ENCODE assay signal across 9 cellular contexts in genomic region chr19:39824143-39825092, GRCh38. TPM values are rescaled to one million over a fixed set of nuclear protein-coding genes. Genes with fewer than 3 reads are reported as not detected.
DNase-seq lines count a peak whose midpoint lies in the region; ATAC-seq and TF ChIP-seq lines count a peak whose summit lies in the region.
"Had no signal": no experiment of that assay in that cellular context is flagged by ENCODE, and none has a peak within 500 bp of the region (broad histone marks: within the 10 kb centered on the region; RNA-seq: fewer than 3 reads in every experiment).

No MANE protein-coding gene starts in this region.

- H3K27me3 ChIP-seq in BJ (ENCODE audit: control insufficient read depth, insufficient read depth, low read length) (no peaks in the 10 kb centered on the region), esophagus squamous epithelium (no peaks in the 10 kb centered on the region), mucosa of stomach (ENCODE audit: control insufficient read depth, insufficient read depth, low read length) (no peaks in the 10 kb centered on the region)

- H3K9ac ChIP-seq in mucosa of stomach (ENCODE audit: low read length), result peak overlapping the region; percentile 75

- ATAC-seq in GM19328 (IDR thresholded peaks at IDR 0.05; ENCODE audit: unreplicated experiment) (peak; percentile 89), HG03521 (IDR thresholded peaks at IDR 0.05; ENCODE audit: unreplicated experiment) (peak; percentile 65)

- POLR2A ChIA-PET in BJ (lab: Charles Lee), result no interaction called here

- H3K36me3 ChIP-seq in BJ (ENCODE audit: control insufficient read depth, insufficient read depth, low read length) (peaks cover 18% of the 10 kb centered on the region), esophagus squamous epithelium (peaks cover 16 to 50% (median 29%) of the 10 kb centered on the region in 3 donors), mucosa of stomach (ENCODE audit: control insufficient read depth, insufficient read depth, low read length) (peaks cover 8% of the 10 kb centered on the region)

- H3K4me1 ChIP-seq in esophagus squamous epithelium (peaks cover 6 to 38% (median 12%) of the 10 kb centered on the region in 3 donors), mucosa of stomach (ENCODE audit: control insufficient read depth, insufficient read depth, low read length) (peaks cover 14% of the 10 kb centered on the region)

- WGBS in esophagus squamous epithelium, 2 donors, result 24 to 38% methylated on average over 18 to 32 of the region's 47 CpGs

- no peak for TF ChIP-seq CTCF in BJ (IDR thresholded peaks at IDR 0.05; ENCODE audit: insufficient read depth, low read depth, low read length)
- TF ChIP-seq CTCF in esophagus squamous epithelium (IDR thresholded peaks at IDR 0.05), result peak in 1 of 6 experiments; percentile 23

- CTCF ChIA-PET in BJ (lab: Yijun Ruan, JAX), result interaction anchor here (1.0 to 8.1 kb wide), 3 partner anchors 9 to 32 kb away, joined by 4 to 46 read pairs (median 6); partner anchors contain the start of genes DYRK1B and FBL

- DNase-seq in BJ (ENCODE audit: low read depth) (peak; percentile 80), NOMO-1 (lab: John Stamatoyannopoulos, UW; ENCODE audit: unreplicated experiment in 2 of 2) (peak; percentile 89 to 94), activated T-cell treated with anti-CD3 and anti-CD28 coated beads for 48 hours (ENCODE audit: low read depth) (peak; percentile 77), esophagus squamous epithelium (lab: John Stamatoyannopoulos, UW) (peak; percentile 71)
- DNase-seq in stimulated activated CD8-positive, alpha-beta memory T cell treated with anti-CD3 and anti-CD28 coated beads, Interleukin-4, amount 100 ng/mL, for 4 hours (ENCODE audit: low read depth in 2 of 2, low spot score in 1 of 2), result peak; percentile 66 to 72

- H3K27ac ChIP-seq in esophagus squamous epithelium, result peak overlapping the region; percentile 68 to 90 (median 85)

- H3K4me3 ChIP-seq in BJ (ENCODE audit: low read depth, low read length) (peak overlapping the region; percentile 96), esophagus squamous epithelium (peak overlapping the region; percentile 34 to 87 (median 78)), mucosa of stomach (ENCODE audit: low read length) (peak overlapping the region; percentile 85)

- no peaks in the 10 kb centered on the region for H3K9me3 ChIP-seq in esophagus squamous epithelium
- no peaks in the 10 kb centered on the region for H3K9me3 ChIP-seq in mucosa of stomach (ENCODE audit: control insufficient read depth, low read length)

- peak in 3 of 4 donors; percentile 3 to 41 (median 30) for TF ChIP-seq POLR2A in esophagus squamous epithelium (IDR thresholded peaks at IDR 0.05)

- intact Hi-C loops in esophagus squamous epithelium (cut with DNase I), result no loop called here

RNA-seq across cellular contexts. Expression of gene DYRK1B, which starts 9.5 kb away (rescaled TPM):
- 6.6 and 8.4 TPM in 2 replicates for polyA plus RNA-seq in BJ (2011; rRNA removed)
- polyA minus RNA-seq in BJ (2011; rRNA and poly(A)+ RNA removed), result 15.1 and 17.1 TPM in 2 replicates
- 10 to 100 TPM in 1 of 4 donors, 1 to 10 TPM in 3; 3.9 to 12.6 (median 6.3) TPM for total RNA-seq in esophagus squamous epithelium

RNA-seq across cellular contexts. Expression of gene FBL, which starts 21.8 kb away (rescaled TPM):
- polyA plus RNA-seq in BJ (2011; rRNA removed), result 228 and 372 TPM in 2 replicates
- 129 and 226 TPM in 2 replicates for polyA minus RNA-seq in BJ (2011; rRNA and poly(A)+ RNA removed)
- total RNA-seq in esophagus squamous epithelium, result 100 to 1,000 TPM; 184 to 226 (median 193) TPM

RNA-seq across cellular contexts. Expression of gene LEUTX, which starts 45.8 kb away (rescaled TPM):
- polyA plus RNA-seq in BJ (2011; rRNA removed), result not detected in 2 replicates
- not detected in 2 replicates for polyA minus RNA-seq in BJ (2011; rRNA and poly(A)+ RNA removed)
- not detected for total RNA-seq in esophagus squamous epithelium
- total RNA-seq: T-helper 1 cell treated with Interleukin-12 subunit alpha and Interleukin-12 subunit beta and Interleukin-4 antibody, amounts not matched to agents 30 ng/mL and 1 ng/mL, for 36 hours had no signal

Comparison
In these comparisons a context has a peak if more than half of its experiments do, and no peak if none do; other contexts are left out.
1. Peak in every context shown above with its lines: DNase-seq, ATAC-seq, H3K4me3 ChIP-seq and H3K27ac ChIP-seq.